In the genomic region with DNA sequence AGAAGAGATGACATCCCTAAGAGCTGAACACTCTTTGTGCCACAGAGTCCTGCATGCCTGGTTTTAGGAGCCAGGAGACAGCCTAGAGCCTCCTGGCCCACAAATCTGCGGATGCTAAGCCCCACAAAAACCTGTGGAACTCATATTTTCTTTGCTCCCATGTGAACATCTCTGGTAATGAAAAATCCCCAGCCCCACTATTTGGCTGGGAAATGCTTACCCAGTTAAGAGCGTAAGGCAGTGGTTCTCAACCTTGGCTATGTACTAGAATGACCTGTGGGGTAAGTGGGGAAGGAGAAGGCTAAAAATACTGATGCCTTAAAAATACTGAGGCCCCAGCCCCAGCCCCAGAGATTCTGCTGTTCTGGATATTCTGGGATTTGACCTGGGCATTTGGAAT, we compare ENCODE assay signal across 3 cellular contexts.
"Had no signal": no experiment of that assay in that cellular context is flagged by ENCODE, and none has a peak within 500 bp of the region (broad histone marks: within the 10 kb centered on the region; RNA-seq: fewer than 3 reads in every experiment).

No MANE protein-coding gene starts in this region.

- DNase-seq: GDM1, GF-D8 had no signal

- H3K4me3 ChIP-seq: GM12878 had no signal
